In the genomic region with DNA sequence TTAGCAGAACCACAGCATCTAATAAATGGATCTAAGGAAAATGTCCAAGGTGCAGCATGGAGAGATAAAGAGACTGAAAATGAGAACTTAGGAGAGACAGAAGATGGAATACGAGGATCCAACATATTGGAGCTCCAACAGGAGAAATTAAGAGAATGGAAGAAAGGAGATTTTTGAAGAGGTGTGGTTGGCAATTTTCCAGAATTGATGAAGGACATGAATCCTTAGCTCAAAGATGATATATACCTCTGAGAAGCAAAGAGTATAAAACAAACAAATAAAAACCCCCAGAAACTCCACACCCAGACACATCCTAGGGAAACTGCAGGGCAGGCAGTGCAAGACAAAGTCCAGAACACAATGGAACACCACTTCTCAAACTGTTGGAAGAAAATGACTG, we compare ENCODE assay signal across 27 cellular contexts.
"Had no signal": no experiment of that assay in that cellular context is flagged by ENCODE, and none has a peak within 500 bp of the region (broad histone marks: within the 10 kb centered on the region; RNA-seq: fewer than 3 reads in every experiment).

No MANE protein-coding gene starts in this region.

- H3K36me3 ChIP-seq: colonic mucosa, esophagus muscularis mucosa, esophagus squamous epithelium, gastrocnemius medialis, gastroesophageal sphincter, heart left ventricle, heart right ventricle had no signal

- H3K27me3 ChIP-seq: colonic mucosa, gastrocnemius medialis had no signal

- H3K9me3 ChIP-seq: colonic mucosa, esophagus muscularis mucosa, esophagus squamous epithelium, gastrocnemius medialis, gastroesophageal sphincter, heart left ventricle, heart right ventricle had no signal

- ATAC-seq: effector memory CD8-positive, alpha-beta T cell; esophagus mucosa; foreskin keratinocyte; gastrocnemius medialis; gastroesophageal sphincter; heart left ventricle; heart right ventricle had no signal

- DNase-seq: colonic mucosa; dermis blood vessel endothelial cell; dorsolateral prefrontal cortex; effector CD4-positive, alpha-beta T cell; effector CD8-positive, alpha-beta T cell; effector memory CD4-positive, alpha-beta T cell; effector memory CD8-positive, alpha-beta T cell; endodermal cell; erythroblast; esophagus squamous epithelium; foreskin fibroblast; foreskin keratinocyte; foreskin melanocyte; gastrocnemius medialis; glutamatergic neuron; head of caudate nucleus; heart left ventricle; heart right ventricle had no signal

- FAIRE-seq: colon, endometrium, endothelial cell of umbilical vein, frontal cortex had no signal

- H3K4me3 ChIP-seq: colonic mucosa, coronary artery, dorsolateral prefrontal cortex, esophagus muscularis mucosa, esophagus squamous epithelium, gastrocnemius medialis, gastroesophageal sphincter, heart left ventricle, heart right ventricle had no signal

- H3K4me1 ChIP-seq: colonic mucosa, esophagus muscularis mucosa, foreskin keratinocyte, gastrocnemius medialis, gastroesophageal sphincter, heart left ventricle, heart right ventricle had no signal

- H3K27ac ChIP-seq: colonic mucosa, coronary artery, dorsolateral prefrontal cortex, epithelial cell of prostate, esophagus muscularis mucosa, esophagus squamous epithelium, foreskin keratinocyte, gastrocnemius medialis, gastroesophageal sphincter, heart left ventricle, heart right ventricle had no signal
